Comparison of ENCODE assay signal across 1 cellular context in the genomic region with DNA sequence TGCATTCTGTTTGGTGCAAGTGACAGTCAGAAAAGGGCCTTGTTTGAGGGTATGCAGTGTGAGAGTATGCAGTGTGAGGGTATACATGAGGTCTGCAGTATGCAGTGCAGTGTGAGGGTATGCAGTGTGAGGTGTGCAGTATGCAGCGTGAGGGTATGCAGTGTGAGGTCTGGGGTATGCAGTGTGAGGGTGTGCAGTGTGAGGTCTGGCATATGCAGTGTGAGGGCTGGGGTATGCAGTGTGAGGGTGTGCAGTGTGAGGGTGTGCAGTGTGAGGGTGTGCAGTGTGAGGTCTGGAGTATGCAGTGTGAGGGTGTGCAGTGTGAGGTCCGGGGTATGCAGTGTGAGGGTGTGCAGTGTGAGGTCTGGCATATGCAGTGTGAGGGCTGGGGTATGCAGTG.
TF ChIP-seq lines count a peak whose summit lies in the region.

No MANE protein-coding gene starts in this region.

TF ChIP-seq in HEK293, 187 proteins besides CTCF, POLR2A, EP300 and RAD21:
- TF ChIP-seq, protein P1, sequence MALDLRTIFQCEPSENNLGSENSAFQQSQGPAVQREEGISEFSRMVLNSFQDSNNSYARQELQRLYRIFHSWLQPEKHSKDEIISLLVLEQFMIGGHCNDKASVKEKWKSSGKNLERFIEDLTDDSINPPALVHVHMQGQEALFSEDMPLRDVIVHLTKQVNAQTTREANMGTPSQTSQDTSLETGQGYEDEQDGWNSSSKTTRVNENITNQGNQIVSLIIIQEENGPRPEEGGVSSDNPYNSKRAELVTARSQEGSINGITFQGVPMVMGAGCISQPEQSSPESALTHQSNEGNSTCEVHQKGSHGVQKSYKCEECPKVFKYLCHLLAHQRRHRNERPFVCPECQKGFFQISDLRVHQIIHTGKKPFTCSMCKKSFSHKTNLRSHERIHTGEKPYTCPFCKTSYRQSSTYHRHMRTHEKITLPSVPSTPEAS (tag by site-specific recombination; IDR thresholded peaks at IDR 0.05): peak; percentile 91
